ENCODE assay signal across 26 cellular contexts in genomic region chr17:82665226-82665625, GRCh38.
"Had no signal": no experiment of that assay in that cellular context is flagged by ENCODE, and none has a peak within 500 bp of the region (broad histone marks: within the 10 kb centered on the region; RNA-seq: fewer than 3 reads in every experiment).

No MANE protein-coding gene starts in this region.

- ATAC-seq: effector memory CD8-positive, alpha-beta T cell; gastrocnemius medialis; right cardiac atrium; stimulated activated naive B cell treated with anti-CD40 and anti-IgM and Interleukin-4, amounts not matched to agents 10 μg/mL and 1 μg/mL and 100 μg/mL, for 72 hours; T-helper 17 cell had no signal

- H3K9me3 Mint-ChIP-seq: activated CD4-positive, alpha-beta memory T cell treated with anti-CD3 and anti-CD28 coated beads for 36 hours; activated CD4-positive, alpha-beta T cell treated with anti-CD3 and anti-CD28 coated beads, Interleukin-2, amount 10 ng/mL, durations not matched to agents 24 days and 14 days; activated T-helper 1 cell treated with anti-CD3 and anti-CD28 coated beads, Interleukin-12 subunit alpha, Interleukin-12 subunit beta, Interleukin-2, Interleukin-4 antibody, amounts not matched to agents 30 ng/mL and 10 ng/mL and 1 ng/mL, durations not matched to agents 14 hours and 24 hours and 36 hours; effector memory CD8-positive, alpha-beta T cell; neural crest cell; stimulated activated naive B cell treated with anti-CD40 and anti-IgM and Interleukin-4, amounts not matched to agents 10 μg/mL and 1 μg/mL and 100 μg/mL, for 72 hours had no signal

- DNase-seq: activated CD4-positive, alpha-beta memory T cell treated with anti-CD3 and anti-CD28 coated beads for 36 hours; activated CD4-positive, alpha-beta T cell treated with anti-CD3 and anti-CD28 coated beads, Interleukin-2, amount 10 ng/mL, durations not matched to agents 24 days and 14 days; activated CD4-positive, CD25-positive, alpha-beta regulatory T cell treated with anti-CD3 and anti-CD28 coated beads, Interleukin-2, amount 50 U/mL, for 72 hours; activated CD8-positive, alpha-beta memory T cell treated with anti-CD3 and anti-CD28 coated beads, Interleukin-2, amount 50 U/mL, for 4 hours; activated gamma-delta T cell treated with Interleukin-2 at 50 U/mL for 16 hours; activated naive CD4-positive, alpha-beta T cell treated with anti-CD3 and anti-CD28 coated beads, Interleukin-2, amount 50 U/mL, for 16 hours; activated T-cell treated with anti-CD3 and anti-CD28 coated beads, Interleukin-2, amount 50 U/mL, for 1 hour; amniotic stem cell; colonic mucosa; effector memory CD8-positive, alpha-beta T cell; erythroblast; gastrocnemius medialis; glutamatergic neuron; left ventricle myocardium inferior; stimulated activated CD4-positive, alpha-beta T cell treated with anti-CD3 and anti-CD28 coated beads, Interleukin-15, amount 100 ng/mL, for 24 hours; stimulated activated CD4-positive, alpha-beta T cell treated with anti-CD3 and anti-CD28 coated beads, Interleukin-2, amount 100 ng/mL, for 24 hours; stimulated activated naive B cell treated with anti-CD40 and anti-IgM and Interleukin-4, amounts not matched to agents 10 μg/mL and 1 μg/mL and 100 μg/mL, for 72 hours; T-helper 17 cell; T1000; testis; trophoblast cell; uterus; WERI-Rb-1 had no signal

- H3K27ac Mint-ChIP-seq: activated CD4-positive, alpha-beta memory T cell treated with anti-CD3 and anti-CD28 coated beads for 36 hours; activated CD4-positive, alpha-beta T cell treated with anti-CD3 and anti-CD28 coated beads, Interleukin-2, amount 10 ng/mL, durations not matched to agents 24 days and 14 days; activated T-helper 1 cell treated with anti-CD3 and anti-CD28 coated beads, Interleukin-12 subunit alpha, Interleukin-12 subunit beta, Interleukin-2, Interleukin-4 antibody, amounts not matched to agents 30 ng/mL and 10 ng/mL and 1 ng/mL, durations not matched to agents 14 hours and 24 hours and 36 hours; effector memory CD8-positive, alpha-beta T cell; T-helper 17 cell had no signal

- H3K27ac ChIP-seq: colonic mucosa, gastrocnemius medialis, left ventricle myocardium inferior, testis, uterus, WERI-Rb-1 had no signal

- H3K36me3 Mint-ChIP-seq: activated CD4-positive, alpha-beta memory T cell treated with anti-CD3 and anti-CD28 coated beads for 36 hours had no signal

- H3K4me3 Mint-ChIP-seq: activated CD4-positive, alpha-beta memory T cell treated with anti-CD3 and anti-CD28 coated beads for 36 hours; activated CD4-positive, alpha-beta T cell treated with anti-CD3 and anti-CD28 coated beads, Interleukin-2, amount 10 ng/mL, durations not matched to agents 24 days and 14 days; activated T-helper 1 cell treated with anti-CD3 and anti-CD28 coated beads, Interleukin-12 subunit alpha, Interleukin-12 subunit beta, Interleukin-2, Interleukin-4 antibody, amounts not matched to agents 30 ng/mL and 10 ng/mL and 1 ng/mL, durations not matched to agents 14 hours and 24 hours and 36 hours; effector memory CD8-positive, alpha-beta T cell; neural crest cell; stimulated activated naive B cell treated with anti-CD40 and anti-IgM and Interleukin-4, amounts not matched to agents 10 μg/mL and 1 μg/mL and 100 μg/mL, for 72 hours; T-helper 17 cell had no signal

- H3K27me3 Mint-ChIP-seq: activated CD4-positive, alpha-beta memory T cell treated with anti-CD3 and anti-CD28 coated beads for 36 hours; activated CD4-positive, alpha-beta T cell treated with anti-CD3 and anti-CD28 coated beads, Interleukin-2, amount 10 ng/mL, durations not matched to agents 24 days and 14 days; effector memory CD8-positive, alpha-beta T cell; T-helper 17 cell had no signal
